29 cellular contexts compared by ENCODE assay signal in genomic region chr5:33745101-33745770, GRCh38.
"Had no signal": no experiment of that assay in that cellular context is flagged by ENCODE, and none has a peak within 500 bp of the region (broad histone marks: within the 10 kb centered on the region; RNA-seq: fewer than 3 reads in every experiment).

No MANE protein-coding gene starts in this region.

- H3K27me3 Mint-ChIP-seq: activated CD4-positive, alpha-beta memory T cell treated with anti-CD3 and anti-CD28 coated beads, Interleukin-2, amount 10 ng/mL, durations not matched to agents 7 days and 5 days; activated naive CD8-positive, alpha-beta T cell; activated T-helper 17 cell treated with anti-CD3 and anti-CD28 coated beads, Interleukin-2, amount 50 U/mL, for 72 hours; T-cell had no signal

- ATAC-seq: activated T-helper 17 cell treated with anti-CD3 and anti-CD28 coated beads, Interleukin-2, amount 50 U/mL, for 72 hours; T-cell had no signal

- H3K4me1 Mint-ChIP-seq: activated CD4-positive, alpha-beta memory T cell treated with anti-CD3 and anti-CD28 coated beads, Interleukin-2, amount 10 ng/mL, durations not matched to agents 7 days and 5 days; activated T-helper 17 cell treated with anti-CD3 and anti-CD28 coated beads, Interleukin-2, amount 50 U/mL, for 72 hours; T-cell had no signal

- FAIRE-seq: colon, TTC549 had no signal

- H3K27ac Mint-ChIP-seq: activated CD4-positive, alpha-beta memory T cell treated with anti-CD3 and anti-CD28 coated beads, Interleukin-2, amount 10 ng/mL, durations not matched to agents 7 days and 5 days; activated naive CD4-positive, alpha-beta T cell treated with anti-CD3 and anti-CD28 coated beads for 36 hours; activated naive CD8-positive, alpha-beta T cell; activated T-helper 17 cell treated with anti-CD3 and anti-CD28 coated beads, Interleukin-2, amount 50 U/mL, for 72 hours; T-cell had no signal

- H3K9me3 Mint-ChIP-seq: activated CD4-positive, alpha-beta memory T cell treated with anti-CD3 and anti-CD28 coated beads, Interleukin-2, amount 10 ng/mL, durations not matched to agents 7 days and 5 days; activated naive CD4-positive, alpha-beta T cell treated with anti-CD3 and anti-CD28 coated beads for 36 hours; activated T-helper 17 cell treated with anti-CD3 and anti-CD28 coated beads, Interleukin-2, amount 50 U/mL, for 72 hours; T-cell had no signal

- DNase-seq: activated CD4-positive, alpha-beta memory T cell treated with anti-CD3 and anti-CD28 coated beads, Interleukin-2, amount 10 ng/mL, durations not matched to agents 7 days and 5 days; activated CD4-positive, alpha-beta T cell treated with anti-CD3 and anti-CD28 coated beads, Interleukin-2, amount 50 U/mL, for 1 hour; activated CD4-positive, CD25-positive, alpha-beta regulatory T cell; activated gamma-delta T cell; activated naive CD4-positive, alpha-beta T cell treated with anti-CD3 and anti-CD28 coated beads for 36 hours; activated T-cell treated with anti-CD3 and anti-CD28 coated beads for 4 hours; activated T-cell treated with anti-CD3 and anti-CD28 coated beads, Interleukin-2, amount 50 U/mL, for 48 hours; anterior cingulate cortex; cerebellar nuclear complex; MG63; MV-4-11; NCI-H1105 treated with DMSO at 0.1 percent for 48 hours; NCI-H1436 treated with DMSO at 0.1 percent for 48 hours; NCI-H187 treated with DMSO at 0.1 percent for 48 hours; NCI-H2081 treated with DMSO at 0.1 percent for 48 hours; NCI-H2171; NCI-H2227 treated with DMSO at 0.1 percent for 48 hours; NCI-H446 treated with DMSO at 0.1 percent for 48 hours; NCI-H526 treated with DMSO at 0.1 percent for 48 hours; NCI-H82; SIG-M5; T-cell; T-helper 2 cell; T1000 had no signal

- H3K27ac ChIP-seq: SK-N-MC had no signal

- H3K27me3 ChIP-seq: MG63 had no signal

- H3K4me3 Mint-ChIP-seq: activated CD4-positive, alpha-beta memory T cell treated with anti-CD3 and anti-CD28 coated beads, Interleukin-2, amount 10 ng/mL, durations not matched to agents 7 days and 5 days; activated naive CD4-positive, alpha-beta T cell treated with anti-CD3 and anti-CD28 coated beads for 36 hours; activated naive CD8-positive, alpha-beta T cell; activated T-helper 17 cell treated with anti-CD3 and anti-CD28 coated beads, Interleukin-2, amount 50 U/mL, for 72 hours; T-cell had no signal

- H3K36me3 Mint-ChIP-seq: activated naive CD8-positive, alpha-beta T cell; T-cell had no signal
